Comparison of ENCODE assay signal across 29 cellular contexts in the genomic region with DNA sequence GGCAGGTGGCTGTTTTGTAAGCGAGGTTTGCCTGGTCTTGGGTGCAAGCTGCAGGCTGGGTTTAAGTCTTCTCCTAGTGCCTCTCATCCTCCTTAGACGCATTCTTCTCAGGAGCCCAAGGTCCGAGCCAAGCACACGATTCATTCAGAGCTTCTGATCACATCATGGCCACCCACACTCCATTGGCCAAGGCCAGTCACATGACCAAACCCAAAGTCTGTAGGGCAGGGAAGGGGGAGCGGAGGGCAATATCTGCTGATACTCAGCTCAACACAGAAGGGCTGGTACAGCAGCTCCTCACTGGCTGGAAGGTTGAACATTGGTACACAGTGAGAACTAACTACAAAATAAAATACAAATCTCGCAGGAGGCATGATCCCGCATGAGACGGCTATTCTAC.
"Had no signal": no experiment of that assay in that cellular context is flagged by ENCODE, and none has a peak within 500 bp of the region (broad histone marks: within the 10 kb centered on the region; RNA-seq: fewer than 3 reads in every experiment).

No MANE protein-coding gene starts in this region.

- H3K27ac ChIP-seq: ascending aorta, cardiac muscle cell, SJCRH30, SK-N-MC, VCaP had no signal

- H3K36me3 Mint-ChIP-seq: activated naive CD4-positive, alpha-beta T cell treated with anti-CD3 and anti-CD28 coated beads, Interleukin-2, amount 50 U/mL, for 24 hours; activated naive CD8-positive, alpha-beta T cell treated with anti-CD3 and anti-CD28 coated beads, Interleukin-2, amount 10 ng/mL, durations not matched to agents 7 days and 5 days had no signal

- H3K4me3 ChIP-seq: ascending aorta, cardiac muscle cell, MG63, SJCRH30, SK-N-MC had no signal

- H3K9me3 ChIP-seq: ascending aorta, MG63, SJCRH30 had no signal

- H3K36me3 ChIP-seq: ascending aorta, cardiac muscle cell, MG63, SJCRH30 had no signal

- H3K4me3 Mint-ChIP-seq: activated CD8-positive, alpha-beta T cell treated with anti-CD3 and anti-CD28 coated beads for 36 hours; activated naive CD4-positive, alpha-beta T cell treated with anti-CD3 and anti-CD28 coated beads, Interleukin-2, amount 50 U/mL, for 24 hours; activated naive CD8-positive, alpha-beta T cell treated with anti-CD3 and anti-CD28 coated beads, Interleukin-2, amount 10 ng/mL, durations not matched to agents 7 days and 5 days; activated T-cell treated with anti-CD3 and anti-CD28 coated beads, Interleukin-2, amount 50 U/mL, for 72 hours; central memory CD8-positive, alpha-beta T cell had no signal

- H3K27me3 ChIP-seq: ascending aorta, cardiac muscle cell, MG63, SJCRH30 had no signal

- H3K4me1 Mint-ChIP-seq: activated naive CD4-positive, alpha-beta T cell treated with anti-CD3 and anti-CD28 coated beads, Interleukin-2, amount 50 U/mL, for 24 hours; activated naive CD8-positive, alpha-beta T cell treated with anti-CD3 and anti-CD28 coated beads, Interleukin-2, amount 10 ng/mL, durations not matched to agents 7 days and 5 days; central memory CD8-positive, alpha-beta T cell had no signal

- DNase-seq: activated CD4-positive, alpha-beta T cell treated with anti-CD3 and anti-CD28 coated beads for 1 hour; activated CD4-positive, alpha-beta T cell treated with anti-CD3 and anti-CD28 coated beads for 48 hours; activated CD4-positive, CD25-positive, alpha-beta regulatory T cell; activated CD8-positive, alpha-beta T cell treated with anti-CD3 and anti-CD28 coated beads for 36 hours; activated gamma-delta T cell; activated naive CD4-positive, alpha-beta T cell treated with Interleukin-2 at 50 U/mL for 16 hours; activated naive CD8-positive, alpha-beta T cell treated with anti-CD3 and anti-CD28 coated beads, Interleukin-2, amount 10 ng/mL, durations not matched to agents 7 days and 5 days; activated T-cell treated with anti-CD3 and anti-CD28 coated beads, Interleukin-2, amount 50 U/mL, for 1 hour; activated T-cell treated with anti-CD3 and anti-CD28 coated beads, Interleukin-2, amount 50 U/mL, for 72 hours; amygdala; Kasumi-1; MG63; NCI-H1048; NCI-H1105 treated with DMSO at 0.1 percent for 48 hours; NCI-H1436; NCI-H1694; NCI-H1930; NCI-H345; NCI-H524 treated with DMSO at 0.1 percent for 48 hours; SHP77; SJCRH30; T1000 had no signal

- H3K4me1 ChIP-seq: ascending aorta had no signal

- H3K27ac Mint-ChIP-seq: activated CD8-positive, alpha-beta T cell treated with anti-CD3 and anti-CD28 coated beads for 36 hours; activated naive CD4-positive, alpha-beta T cell treated with anti-CD3 and anti-CD28 coated beads, Interleukin-2, amount 50 U/mL, for 24 hours; activated naive CD8-positive, alpha-beta T cell treated with anti-CD3 and anti-CD28 coated beads, Interleukin-2, amount 10 ng/mL, durations not matched to agents 7 days and 5 days; activated T-cell treated with anti-CD3 and anti-CD28 coated beads, Interleukin-2, amount 50 U/mL, for 72 hours; activated T-helper 2 cell treated with anti-CD3 and anti-CD28 coated beads, Interferon-gamma antibody, Interleukin-2, Interleukin-4, amounts not matched to agents 10 μg/mL and 5 μg/mL and 100 μg/mL, durations not matched to agents 14 hours and 24 hours and 36 hours had no signal

- H3K9me3 Mint-ChIP-seq: activated CD8-positive, alpha-beta T cell treated with anti-CD3 and anti-CD28 coated beads for 36 hours; activated naive CD4-positive, alpha-beta T cell treated with anti-CD3 and anti-CD28 coated beads, Interleukin-2, amount 50 U/mL, for 24 hours; activated naive CD8-positive, alpha-beta T cell treated with anti-CD3 and anti-CD28 coated beads, Interleukin-2, amount 10 ng/mL, durations not matched to agents 7 days and 5 days; activated T-cell treated with anti-CD3 and anti-CD28 coated beads, Interleukin-2, amount 50 U/mL, for 72 hours; activated T-helper 2 cell treated with anti-CD3 and anti-CD28 coated beads, Interferon-gamma antibody, Interleukin-2, Interleukin-4, amounts not matched to agents 10 μg/mL and 5 μg/mL and 100 μg/mL, durations not matched to agents 14 hours and 24 hours and 36 hours; central memory CD8-positive, alpha-beta T cell had no signal
